In the genomic region with DNA sequence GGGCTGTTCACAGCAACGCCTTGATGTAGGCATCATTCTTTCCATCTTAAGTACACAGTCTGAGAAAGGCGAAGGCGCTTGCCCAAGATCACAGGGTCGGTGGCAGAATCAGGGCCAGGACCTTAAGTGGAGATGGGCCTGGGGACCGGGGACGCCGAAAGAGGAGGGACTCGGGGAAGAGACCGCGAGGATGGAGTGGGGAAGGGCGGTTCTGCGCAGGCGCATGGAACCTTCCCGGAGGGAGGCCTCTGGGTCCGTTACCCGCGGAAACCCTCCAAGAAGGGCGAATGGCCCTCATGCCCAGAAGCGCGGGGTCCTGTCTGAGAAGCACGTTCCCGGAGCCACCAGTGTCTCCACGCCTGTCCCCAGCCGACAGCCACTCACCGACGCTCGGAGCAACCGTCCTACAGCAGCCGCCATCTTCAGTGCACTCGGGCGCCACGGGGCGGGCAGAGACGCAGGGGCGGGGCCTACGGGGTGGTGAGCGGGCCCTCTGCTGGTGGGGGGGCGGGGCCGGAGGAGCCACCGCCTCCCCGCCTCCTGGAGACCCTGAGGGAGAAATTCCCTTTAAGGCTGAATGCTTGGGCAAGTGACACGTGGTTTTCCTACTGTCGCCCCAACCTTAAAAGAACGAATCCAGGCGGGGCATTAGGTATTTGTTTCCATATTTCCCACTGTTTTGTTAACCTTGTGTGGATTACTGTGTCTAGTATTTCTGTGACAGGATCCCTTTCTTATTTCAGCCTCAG, we compare ENCODE assay signal across 1 cellular context.
A peak's percentile ranks its signal among the peaks of the same experiment; 100 is the strongest.
TF ChIP-seq lines count a peak whose summit lies in the region.

Gene PRDX3, minus strand, starts transcription at position 442 of the 749 bp plus-strand sequence. Its CDS starts 22 bp downstream, at position 420.

TF ChIP-seq in GM12878, 131 proteins besides CTCF, POLR2A, EP300 and RAD21 (continued from another document and continues in another):
- TF ChIP-seq, protein P1, sequence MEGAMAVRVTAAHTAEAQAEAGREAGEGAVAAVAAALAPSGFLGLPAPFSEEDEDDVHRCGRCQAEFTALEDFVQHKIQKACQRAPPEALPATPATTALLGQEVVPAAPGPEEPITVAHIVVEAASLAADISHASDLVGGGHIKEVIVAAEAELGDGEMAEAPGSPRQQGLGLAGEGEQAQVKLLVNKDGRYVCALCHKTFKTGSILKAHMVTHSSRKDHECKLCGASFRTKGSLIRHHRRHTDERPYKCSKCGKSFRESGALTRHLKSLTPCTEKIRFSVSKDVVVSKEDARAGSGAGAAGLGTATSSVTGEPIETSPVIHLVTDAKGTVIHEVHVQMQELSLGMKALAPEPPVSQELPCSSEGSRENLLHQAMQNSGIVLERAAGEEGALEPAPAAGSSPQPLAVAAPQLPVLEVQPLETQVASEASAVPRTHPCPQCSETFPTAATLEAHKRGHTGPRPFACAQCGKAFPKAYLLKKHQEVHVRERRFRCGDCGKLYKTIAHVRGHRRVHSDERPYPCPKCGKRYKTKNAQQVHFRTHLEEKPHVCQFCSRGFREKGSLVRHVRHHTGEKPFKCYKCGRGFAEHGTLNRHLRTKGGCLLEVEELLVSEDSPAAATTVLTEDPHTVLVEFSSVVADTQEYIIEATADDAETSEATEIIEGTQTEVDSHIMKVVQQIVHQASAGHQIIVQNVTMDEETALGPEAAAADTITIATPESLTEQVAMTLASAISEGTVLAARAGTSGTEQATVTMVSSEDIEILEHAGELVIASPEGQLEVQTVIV (IDR thresholded peaks at IDR 0.05; ENCODE audit: borderline replicate concordance, partially characterized antibody): no peak
- TF ChIP-seq ZBED1 (IDR thresholded peaks at IDR 0.05; ENCODE audit: borderline replicate concordance): no peak; the same call in 1 of the 2 replicates
- TF ChIP-seq STAT1 (conservative IDR thresholded peaks at IDR 0.05): no peak
- TF ChIP-seq TCF7 (IDR thresholded peaks at IDR 0.05; ENCODE audit: borderline replicate concordance): no peak
- no peak for TF ChIP-seq PBX3 (IDR thresholded peaks at IDR 0.05; ENCODE audit: insufficient replicate concordance, low read depth, low read length)
- no peak; the same call in 1 of the 2 replicates for TF ChIP-seq SMARCA5 (IDR thresholded peaks at IDR 0.05)
- TF ChIP-seq FOXK2 (IDR thresholded peaks at IDR 0.05): no peak
- TF ChIP-seq YBX1 (IDR thresholded peaks at IDR 0.05): no peak
- no peak for TF ChIP-seq WRNIP1 (IDR thresholded peaks at IDR 0.05; ENCODE audit: borderline replicate concordance, low read depth, low read length)
- peak; percentile 49 for TF ChIP-seq CBFB (IDR thresholded peaks at IDR 0.05; ENCODE audit: low read depth)
- TF ChIP-seq TCF12 (IDR thresholded peaks at IDR 0.05; ENCODE audit: low read depth, low read length): peak; percentile 13; the same call in 1 of the 2 replicates
- no peak; the same call in 1 of the 2 replicates for TF ChIP-seq ASH2L (IDR thresholded peaks at IDR 0.05; ENCODE audit: borderline replicate concordance, low read depth)
- no peak for TF ChIP-seq ETV6 (conservative IDR thresholded peaks at IDR 0.05 in 1 of 2, IDR thresholded peaks at IDR 0.05 in 1 of 2; ENCODE audit: borderline replicate concordance in 1 of 2, low read depth in 1 of 2)
- TF ChIP-seq, protein P2, sequence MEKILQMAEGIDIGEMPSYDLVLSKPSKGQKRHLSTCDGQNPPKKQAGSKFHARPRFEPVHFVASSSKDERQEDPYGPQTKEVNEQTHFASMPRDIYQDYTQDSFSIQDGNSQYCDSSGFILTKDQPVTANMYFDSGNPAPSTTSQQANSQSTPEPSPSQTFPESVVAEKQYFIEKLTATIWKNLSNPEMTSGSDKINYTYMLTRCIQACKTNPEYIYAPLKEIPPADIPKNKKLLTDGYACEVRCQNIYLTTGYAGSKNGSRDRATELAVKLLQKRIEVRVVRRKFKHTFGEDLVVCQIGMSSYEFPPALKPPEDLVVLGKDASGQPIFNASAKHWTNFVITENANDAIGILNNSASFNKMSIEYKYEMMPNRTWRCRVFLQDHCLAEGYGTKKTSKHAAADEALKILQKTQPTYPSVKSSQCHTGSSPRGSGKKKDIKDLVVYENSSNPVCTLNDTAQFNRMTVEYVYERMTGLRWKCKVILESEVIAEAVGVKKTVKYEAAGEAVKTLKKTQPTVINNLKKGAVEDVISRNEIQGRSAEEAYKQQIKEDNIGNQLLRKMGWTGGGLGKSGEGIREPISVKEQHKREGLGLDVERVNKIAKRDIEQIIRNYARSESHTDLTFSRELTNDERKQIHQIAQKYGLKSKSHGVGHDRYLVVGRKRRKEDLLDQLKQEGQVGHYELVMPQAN (conservative IDR thresholded peaks at IDR 0.05): no peak; the same call in none of the 2 replicates
- TF ChIP-seq MEF2A (IDR thresholded peaks at IDR 0.05; ENCODE audit: insufficient read depth, low read depth, low read length): 0 out of 2 replicates have a peak, but pooled peaks have one; percentile 14
- TF ChIP-seq NRF1 (conservative IDR thresholded peaks at IDR 0.05; ENCODE audit: low read depth, low read length): peak; percentile 56
- no peak for TF ChIP-seq BRCA1 (IDR thresholded peaks at IDR 0.05; ENCODE audit: low read depth, low read length)
- no peak for TF ChIP-seq CUX1 (IDR thresholded peaks at IDR 0.05; ENCODE audit: insufficient replicate concordance, low read depth, low read length)
- TF ChIP-seq, protein P3, sequence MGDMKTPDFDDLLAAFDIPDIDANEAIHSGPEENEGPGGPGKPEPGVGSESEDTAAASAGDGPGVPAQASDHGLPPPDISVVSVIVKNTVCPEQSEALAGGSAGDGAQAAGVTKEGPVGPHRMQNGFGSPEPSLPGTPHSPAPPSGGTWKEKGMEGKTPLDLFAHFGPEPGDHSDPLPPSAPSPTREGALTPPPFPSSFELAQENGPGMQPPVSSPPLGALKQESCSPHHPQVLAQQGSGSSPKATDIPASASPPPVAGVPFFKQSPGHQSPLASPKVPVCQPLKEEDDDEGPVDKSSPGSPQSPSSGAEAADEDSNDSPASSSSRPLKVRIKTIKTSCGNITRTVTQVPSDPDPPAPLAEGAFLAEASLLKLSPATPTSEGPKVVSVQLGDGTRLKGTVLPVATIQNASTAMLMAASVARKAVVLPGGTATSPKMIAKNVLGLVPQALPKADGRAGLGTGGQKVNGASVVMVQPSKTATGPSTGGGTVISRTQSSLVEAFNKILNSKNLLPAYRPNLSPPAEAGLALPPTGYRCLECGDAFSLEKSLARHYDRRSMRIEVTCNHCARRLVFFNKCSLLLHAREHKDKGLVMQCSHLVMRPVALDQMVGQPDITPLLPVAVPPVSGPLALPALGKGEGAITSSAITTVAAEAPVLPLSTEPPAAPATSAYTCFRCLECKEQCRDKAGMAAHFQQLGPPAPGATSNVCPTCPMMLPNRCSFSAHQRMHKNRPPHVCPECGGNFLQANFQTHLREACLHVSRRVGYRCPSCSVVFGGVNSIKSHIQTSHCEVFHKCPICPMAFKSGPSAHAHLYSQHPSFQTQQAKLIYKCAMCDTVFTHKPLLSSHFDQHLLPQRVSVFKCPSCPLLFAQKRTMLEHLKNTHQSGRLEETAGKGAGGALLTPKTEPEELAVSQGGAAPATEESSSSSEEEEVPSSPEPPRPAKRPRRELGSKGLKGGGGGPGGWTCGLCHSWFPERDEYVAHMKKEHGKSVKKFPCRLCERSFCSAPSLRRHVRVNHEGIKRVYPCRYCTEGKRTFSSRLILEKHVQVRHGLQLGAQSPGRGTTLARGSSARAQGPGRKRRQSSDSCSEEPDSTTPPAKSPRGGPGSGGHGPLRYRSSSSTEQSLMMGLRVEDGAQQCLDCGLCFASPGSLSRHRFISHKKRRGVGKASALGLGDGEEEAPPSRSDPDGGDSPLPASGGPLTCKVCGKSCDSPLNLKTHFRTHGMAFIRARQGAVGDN (IDR thresholded peaks at IDR 0.05): peak; percentile 68; the same call in 1 of the 2 replicates
- TF ChIP-seq TBL1XR1 (IDR thresholded peaks at IDR 0.05; ENCODE audit: low read depth, low read length): no peak
- no peak for TF ChIP-seq GATAD2B (conservative IDR thresholded peaks at IDR 0.05; ENCODE audit: low read depth)
- TF ChIP-seq, protein P4, sequence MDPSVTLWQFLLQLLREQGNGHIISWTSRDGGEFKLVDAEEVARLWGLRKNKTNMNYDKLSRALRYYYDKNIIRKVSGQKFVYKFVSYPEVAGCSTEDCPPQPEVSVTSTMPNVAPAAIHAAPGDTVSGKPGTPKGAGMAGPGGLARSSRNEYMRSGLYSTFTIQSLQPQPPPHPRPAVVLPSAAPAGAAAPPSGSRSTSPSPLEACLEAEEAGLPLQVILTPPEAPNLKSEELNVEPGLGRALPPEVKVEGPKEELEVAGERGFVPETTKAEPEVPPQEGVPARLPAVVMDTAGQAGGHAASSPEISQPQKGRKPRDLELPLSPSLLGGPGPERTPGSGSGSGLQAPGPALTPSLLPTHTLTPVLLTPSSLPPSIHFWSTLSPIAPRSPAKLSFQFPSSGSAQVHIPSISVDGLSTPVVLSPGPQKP (IDR thresholded peaks at IDR 0.05; ENCODE audit: low read depth, low read length): no peak
- peak; percentile 37; the same call in 1 of the 2 replicates for TF ChIP-seq HCFC1 (IDR thresholded peaks at IDR 0.05; ENCODE audit: low read length)
- peak; percentile 94 for TF ChIP-seq POLR2AphosphoS5 (IDR thresholded peaks at IDR 0.05; ENCODE audit: low read length)
- TF ChIP-seq MYC (IDR thresholded peaks at IDR 0.05; ENCODE audit: insufficient read depth, insufficient read length, insufficient replicate concordance, low read length, severe bottlenecking): peak; percentile 51
- peak; percentile 86; the same call in 1 of the 2 replicates for TF ChIP-seq PML (IDR thresholded peaks at IDR 0.05; ENCODE audit: low read length)
- TF ChIP-seq, protein P5, sequence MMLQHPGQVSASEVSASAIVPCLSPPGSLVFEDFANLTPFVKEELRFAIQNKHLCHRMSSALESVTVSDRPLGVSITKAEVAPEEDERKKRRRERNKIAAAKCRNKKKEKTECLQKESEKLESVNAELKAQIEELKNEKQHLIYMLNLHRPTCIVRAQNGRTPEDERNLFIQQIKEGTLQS (IDR thresholded peaks at IDR 0.05; ENCODE audit: borderline replicate concordance, extremely low read depth, low read depth, low read length): no peak
- TF ChIP-seq EZH2 (IDR thresholded peaks at IDR 0.05; ENCODE audit: borderline replicate concordance, control insufficient read depth, low read depth, low read length): no peak
- TF ChIP-seq KDM1A (IDR thresholded peaks at IDR 0.05; ENCODE audit: borderline replicate concordance): no peak
- TF ChIP-seq, protein P6, sequence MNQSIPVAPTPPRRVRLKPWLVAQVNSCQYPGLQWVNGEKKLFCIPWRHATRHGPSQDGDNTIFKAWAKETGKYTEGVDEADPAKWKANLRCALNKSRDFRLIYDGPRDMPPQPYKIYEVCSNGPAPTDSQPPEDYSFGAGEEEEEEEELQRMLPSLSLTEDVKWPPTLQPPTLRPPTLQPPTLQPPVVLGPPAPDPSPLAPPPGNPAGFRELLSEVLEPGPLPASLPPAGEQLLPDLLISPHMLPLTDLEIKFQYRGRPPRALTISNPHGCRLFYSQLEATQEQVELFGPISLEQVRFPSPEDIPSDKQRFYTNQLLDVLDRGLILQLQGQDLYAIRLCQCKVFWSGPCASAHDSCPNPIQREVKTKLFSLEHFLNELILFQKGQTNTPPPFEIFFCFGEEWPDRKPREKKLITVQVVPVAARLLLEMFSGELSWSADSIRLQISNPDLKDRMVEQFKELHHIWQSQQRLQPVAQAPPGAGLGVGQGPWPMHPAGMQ (IDR thresholded peaks at IDR 0.05; ENCODE audit: borderline replicate concordance): no peak
